ENCODE assay signal across 14 cellular contexts in genomic region chr12:47407730-47408129, GRCh38.
A peak's percentile ranks its signal among the peaks of the same experiment; 100 is the strongest.
DNase-seq lines count a peak whose midpoint lies in the region; ATAC-seq and TF ChIP-seq lines count a peak whose summit lies in the region.
"Had no signal": no experiment of that assay in that cellular context is flagged by ENCODE, and none has a peak within 500 bp of the region (broad histone marks: within the 10 kb centered on the region; RNA-seq: fewer than 3 reads in every experiment).

No MANE protein-coding gene starts in this region.

- no peaks in the 10 kb centered on the region for H3K27me3 ChIP-seq in CD8-positive, alpha-beta T cell (ENCODE audit: insufficient read depth, low read length)
- H3K27me3 ChIP-seq: body of pancreas, neutrophil had no signal

- no peak overlapping the region for H3K27ac ChIP-seq in CD8-positive, alpha-beta T cell (ENCODE audit: low read depth, low read length)
- H3K27ac ChIP-seq in caudate nucleus (ENCODE audit: low read depth, low read length): peak overlapping the region; percentile 50
- H3K27ac ChIP-seq: neutrophil had no signal

- ATAC-seq in CD8-positive, alpha-beta T cell: no peak
- peak; percentile 20 for ATAC-seq in GM19455 (IDR thresholded peaks at IDR 0.05; ENCODE audit: unreplicated experiment)

- no peaks in the 10 kb centered on the region for H3K36me3 ChIP-seq in CD8-positive, alpha-beta T cell (ENCODE audit: insufficient read depth, low read length)
- H3K36me3 ChIP-seq: neutrophil had no signal

- DNase-seq in CD8-positive, alpha-beta T cell: no peak
- peak; percentile 60 for DNase-seq in NCI-H2029 (lab: John Stamatoyannopoulos, UW)
- peak in 6 of 61 donors; percentile 10 to 72 (median 31) for DNase-seq in caudate nucleus (lab: John Stamatoyannopoulos, UW)
- no peak for DNase-seq in T1000 (lab: John Stamatoyannopoulos, UW)
- no peak for DNase-seq in NCI-H2196 treated with DMSO at 0.1 percent for 48 hours (lab: John Stamatoyannopoulos, UW; ENCODE audit: unreplicated experiment)
- no peak for DNase-seq in NCI-H2107 treated with DMSO at 0.1 percent for 48 hours (lab: John Stamatoyannopoulos, UW; ENCODE audit: unreplicated experiment)
- DNase-seq: C1 segment of cervical spinal cord; GOT3; SIG-M5; stimulated activated CD4-positive, alpha-beta T cell treated with anti-CD3 and anti-CD28 coated beads, Interleukin-4, amount 100 ng/mL, for 24 hours had no signal

- H3K9me3 Mint-ChIP-seq in CD8-positive, alpha-beta T cell: no peaks in the 10 kb centered on the region
- H3K9me3 Mint-ChIP-seq: IgD-negative memory B cell had no signal

- intact Hi-C loops in CD8-positive, alpha-beta T cell (cut with DNase I, micrococcal nuclease): loop anchor here in 1 of 2 experiments (1.0 kb wide), 1 partner anchor 375 kb away; no protein-coding TSS in a partner anchor

- peak overlapping the region; percentile 12 for H3K4me3 ChIP-seq in CD8-positive, alpha-beta T cell (ENCODE audit: low read depth, low read length)
- H3K4me3 ChIP-seq: body of pancreas had no signal

- H3K4me1 ChIP-seq in CD8-positive, alpha-beta T cell (ENCODE audit: insufficient read depth, low read length): peaks cover 58% of the 10 kb centered on the region

- H3K36me3 Mint-ChIP-seq in CD8-positive, alpha-beta T cell: no peaks in the 10 kb centered on the region
- H3K36me3 Mint-ChIP-seq: IgD-negative memory B cell had no signal

- TF ChIP-seq CTCF in CD8-positive, alpha-beta T cell (IDR thresholded peaks at IDR 0.05): no peak

- H3K4me1 Mint-ChIP-seq in CD8-positive, alpha-beta T cell (ENCODE audit: low read depth): peaks cover 78% of the 10 kb centered on the region

- no peaks in the 10 kb centered on the region for H3K27me3 Mint-ChIP-seq in CD8-positive, alpha-beta T cell (ENCODE audit: low read depth)
- H3K27me3 Mint-ChIP-seq: IgD-negative memory B cell had no signal

- POLR2A ChIA-PET in CD8-positive, alpha-beta T cell (lab: Charles Lee): interaction anchor here (1.0 kb wide), 1 partner anchor 10 kb away, joined by 3 read pairs; no protein-coding TSS in a partner anchor

- H3K9me3 ChIP-seq in CD8-positive, alpha-beta T cell (ENCODE audit: low read length): no peaks in the 10 kb centered on the region
- H3K9me3 ChIP-seq: body of pancreas, neutrophil had no signal

- H3K27ac Mint-ChIP-seq in CD8-positive, alpha-beta T cell: peak overlapping the region; percentile 86

- CTCF ChIA-PET in CD8-positive, alpha-beta T cell (lab: Charles Lee): interaction anchor here (0.6 to 7.5 kb wide), 8 partner anchors 10 to 387 kb away, joined by 3 to 45 read pairs (median 4); partner anchors contain the start of gene PCED1B

- H3K4me3 Mint-ChIP-seq in CD8-positive, alpha-beta T cell: peak overlapping the region; percentile 24
